1 cellular context compared by ENCODE assay signal in the genomic region with DNA sequence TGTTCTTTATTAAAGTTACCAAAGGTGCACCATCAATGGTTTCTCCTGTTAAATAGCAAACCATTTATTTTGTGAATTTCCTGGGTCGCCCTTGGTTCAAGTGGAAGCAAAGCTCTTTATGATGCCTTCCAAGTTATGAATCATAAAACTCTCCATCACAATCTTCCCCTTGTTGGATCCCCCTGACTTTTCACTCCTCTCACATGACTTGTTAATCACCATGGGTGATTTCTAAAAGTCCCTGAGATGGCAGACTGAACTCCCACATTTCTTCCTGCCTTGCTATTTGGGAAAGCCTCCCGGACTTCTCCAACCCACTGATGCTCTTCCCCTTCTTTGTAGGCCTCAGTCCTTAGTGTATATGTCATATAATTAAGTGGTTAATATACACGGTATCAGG.
TF ChIP-seq lines count a peak whose summit lies in the region.

No MANE protein-coding gene starts in this region.

TF ChIP-seq in SK-N-SH, 30 proteins besides CTCF, POLR2A, EP300 and RAD21 (continued from another document):
- TF ChIP-seq, protein P1, sequence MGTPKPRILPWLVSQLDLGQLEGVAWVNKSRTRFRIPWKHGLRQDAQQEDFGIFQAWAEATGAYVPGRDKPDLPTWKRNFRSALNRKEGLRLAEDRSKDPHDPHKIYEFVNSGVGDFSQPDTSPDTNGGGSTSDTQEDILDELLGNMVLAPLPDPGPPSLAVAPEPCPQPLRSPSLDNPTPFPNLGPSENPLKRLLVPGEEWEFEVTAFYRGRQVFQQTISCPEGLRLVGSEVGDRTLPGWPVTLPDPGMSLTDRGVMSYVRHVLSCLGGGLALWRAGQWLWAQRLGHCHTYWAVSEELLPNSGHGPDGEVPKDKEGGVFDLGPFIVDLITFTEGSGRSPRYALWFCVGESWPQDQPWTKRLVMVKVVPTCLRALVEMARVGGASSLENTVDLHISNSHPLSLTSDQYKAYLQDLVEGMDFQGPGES (IDR thresholded peaks at IDR 0.05; ENCODE audit: low read depth, low read length) = no peak
- TF ChIP-seq JUND (IDR thresholded peaks at IDR 0.05) (no peak), TEAD4 (IDR thresholded peaks at IDR 0.05; ENCODE audit: borderline replicate concordance, insufficient read depth) (no peak), RCOR1 (IDR thresholded peaks at IDR 0.05; ENCODE audit: low read length) (no peak)
- TF ChIP-seq, protein P2, sequence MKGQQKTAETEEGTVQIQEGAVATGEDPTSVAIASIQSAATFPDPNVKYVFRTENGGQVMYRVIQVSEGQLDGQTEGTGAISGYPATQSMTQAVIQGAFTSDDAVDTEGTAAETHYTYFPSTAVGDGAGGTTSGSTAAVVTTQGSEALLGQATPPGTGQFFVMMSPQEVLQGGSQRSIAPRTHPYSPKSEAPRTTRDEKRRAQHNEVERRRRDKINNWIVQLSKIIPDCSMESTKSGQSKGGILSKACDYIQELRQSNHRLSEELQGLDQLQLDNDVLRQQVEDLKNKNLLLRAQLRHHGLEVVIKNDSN (IDR thresholded peaks at IDR 0.05; ENCODE audit: borderline replicate concordance, low read depth) = no peak
